Comparison of ENCODE assay signal across 8 cellular contexts in the genomic region with DNA sequence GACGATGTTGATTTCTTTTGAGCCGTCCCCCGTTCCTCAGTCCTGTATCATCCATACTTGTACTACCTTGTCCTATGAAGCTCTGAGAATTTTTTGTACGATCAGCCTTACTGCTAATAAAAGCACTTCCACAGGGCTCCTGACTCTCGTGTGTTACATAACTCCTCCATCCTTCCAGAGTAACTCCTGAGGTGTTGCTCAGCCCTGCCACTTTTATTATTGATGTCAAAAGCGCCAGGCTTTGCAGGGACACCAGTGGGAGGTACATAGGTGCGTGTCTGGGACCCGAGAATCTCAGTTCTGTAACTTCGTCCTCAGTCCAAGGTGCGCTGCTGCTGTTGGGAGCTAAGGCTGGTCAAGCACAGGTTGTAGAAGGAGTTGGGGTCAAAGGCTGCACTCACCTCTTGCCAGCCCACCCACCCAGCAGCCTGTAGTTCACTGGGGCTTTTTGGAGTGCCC. TPM values are rescaled to one million over a fixed set of nuclear protein-coding genes. Genes with fewer than 3 reads are reported as not detected.
DNase-seq lines count a peak whose midpoint lies in the region; ATAC-seq and TF ChIP-seq lines count a peak whose summit lies in the region.

No MANE protein-coding gene starts in this region.

- H3K36me3 Mint-ChIP-seq in activated naive CD4-positive, alpha-beta T cell treated with anti-CD3 and anti-CD28 coated beads, Interleukin-2, amount 10 ng/mL, durations not matched to agents 7 days and 5 days, result peaks cover 51% of the 10 kb centered on the region
- H3K36me3 Mint-ChIP-seq in activated naive CD8-positive, alpha-beta T cell treated with anti-CD3 and anti-CD28 coated beads, Interleukin-2, amount 50 U/mL, for 24 hours (ENCODE audit: low read depth), result peaks cover 46% of the 10 kb centered on the region

- intact Hi-C loops in left lung (cut with DNase I), result no loop called here

- WGBS in tibial nerve, 2 donors, result 62 to 76% methylated on average over 10 of the region's 10 CpGs

- H3K27me3 Mint-ChIP-seq in activated naive CD4-positive, alpha-beta T cell treated with anti-CD3 and anti-CD28 coated beads, Interleukin-2, amount 10 ng/mL, durations not matched to agents 7 days and 5 days, result peaks cover 40% of the 10 kb centered on the region
- peaks cover 24% of the 10 kb centered on the region for H3K27me3 Mint-ChIP-seq in activated naive CD8-positive, alpha-beta T cell treated with anti-CD3 and anti-CD28 coated beads, Interleukin-2, amount 50 U/mL, for 24 hours

- H3K27ac ChIP-seq in left lung, result peak overlapping the region in 1 of 2 donors; percentile 88
- H3K27ac ChIP-seq in tibial nerve, result peak overlapping the region in 2 of 4 donors; percentile 84 to 93

- no peak for TF ChIP-seq POLR2A in tibial nerve (IDR thresholded peaks at IDR 0.05)

- peaks cover 57% of the 10 kb centered on the region for H3K4me1 Mint-ChIP-seq in activated naive CD4-positive, alpha-beta T cell treated with anti-CD3 and anti-CD28 coated beads, Interleukin-2, amount 10 ng/mL, durations not matched to agents 7 days and 5 days
- H3K4me1 Mint-ChIP-seq in activated naive CD8-positive, alpha-beta T cell treated with anti-CD3 and anti-CD28 coated beads, Interleukin-2, amount 50 U/mL, for 24 hours, result peaks cover 54% of the 10 kb centered on the region

- H3K4me3 ChIP-seq in left lung (peak overlapping the region; percentile 67 to 90), tibial nerve (peak overlapping the region; percentile 65 to 93 (median 81))

- TF ChIP-seq CTCF in left lung (IDR thresholded peaks at IDR 0.05), result no peak
- TF ChIP-seq CTCF in tibial nerve (IDR thresholded peaks at IDR 0.05), result no peak

- TF ChIP-seq EP300 in tibial nerve (IDR thresholded peaks at IDR 0.05), result no peak

- H3K9me3 ChIP-seq in left lung, result no peaks in the 10 kb centered on the region
- no peaks in the 10 kb centered on the region for H3K9me3 ChIP-seq in tibial nerve

- no peak for DNase-seq in activated naive CD4-positive, alpha-beta T cell treated with anti-CD3 and anti-CD28 coated beads, Interleukin-2, amount 10 ng/mL, durations not matched to agents 7 days and 5 days
- DNase-seq in activated naive CD4-positive, alpha-beta T cell (lab: John Stamatoyannopoulos, UW), result no peak
- no peak for DNase-seq in activated naive CD8-positive, alpha-beta T cell treated with anti-CD3 and anti-CD28 coated beads, Interleukin-2, amount 50 U/mL, for 24 hours
- DNase-seq in left lung (peak in 1 of 2 donors; percentile 32), tibial nerve (ENCODE audit: low spot score in 2 of 2) (no peak), GOT3 (lab: John Stamatoyannopoulos, UW) (no peak)
- DNase-seq in stimulated activated CD4-positive, alpha-beta T cell treated with anti-CD3 and anti-CD28 coated beads, Interleukin-4, amount 100 ng/mL, for 24 hours, result no peak
- DNase-seq in stimulated activated CD4-positive, alpha-beta T cell treated with anti-CD3 and anti-CD28 coated beads, Interleukin-12 subunit alpha, Interleukin-12 subunit beta, amount 100 ng/mL, for 4 hours, result no peak

- H3K4me1 ChIP-seq in left lung, result peaks cover 25 to 42% of the 10 kb centered on the region in 2 donors
- H3K4me1 ChIP-seq in tibial nerve, result peaks cover 0 to 43% (median 20%) of the 10 kb centered on the region in 4 donors

- peaks cover 0 to 36% of the 10 kb centered on the region in 2 donors for H3K27me3 ChIP-seq in left lung
- peaks cover 0 to 6% of the 10 kb centered on the region in 2 donors for H3K27me3 ChIP-seq in tibial nerve

- H3K27ac Mint-ChIP-seq in activated naive CD4-positive, alpha-beta T cell treated with anti-CD3 and anti-CD28 coated beads, Interleukin-2, amount 10 ng/mL, durations not matched to agents 7 days and 5 days, result peak overlapping the region; percentile 96
- H3K27ac Mint-ChIP-seq in activated naive CD8-positive, alpha-beta T cell treated with anti-CD3 and anti-CD28 coated beads, Interleukin-2, amount 50 U/mL, for 24 hours, result peak overlapping the region; percentile 89

- H3K36me3 ChIP-seq in left lung, result peaks cover 4 to 52% of the 10 kb centered on the region in 2 donors
- peaks cover 0 to 50% (median 33%) of the 10 kb centered on the region in 3 donors for H3K36me3 ChIP-seq in tibial nerve

- no peak for ATAC-seq in activated naive CD8-positive, alpha-beta T cell treated with anti-CD3 and anti-CD28 coated beads, Interleukin-2, amount 50 U/mL, for 24 hours
- ATAC-seq in left lung, result no peak

- peak overlapping the region; percentile 76 for H3K4me3 Mint-ChIP-seq in activated naive CD4-positive, alpha-beta T cell treated with anti-CD3 and anti-CD28 coated beads, Interleukin-2, amount 10 ng/mL, durations not matched to agents 7 days and 5 days
- H3K4me3 Mint-ChIP-seq in activated naive CD8-positive, alpha-beta T cell treated with anti-CD3 and anti-CD28 coated beads, Interleukin-2, amount 50 U/mL, for 24 hours, result peak overlapping the region; percentile 82

- no peaks in the 10 kb centered on the region for H3K9me3 Mint-ChIP-seq in activated naive CD4-positive, alpha-beta T cell treated with anti-CD3 and anti-CD28 coated beads, Interleukin-2, amount 10 ng/mL, durations not matched to agents 7 days and 5 days
- no peaks in the 10 kb centered on the region for H3K9me3 Mint-ChIP-seq in activated naive CD8-positive, alpha-beta T cell treated with anti-CD3 and anti-CD28 coated beads, Interleukin-2, amount 50 U/mL, for 24 hours

- CTCF ChIA-PET in activated naive CD4-positive, alpha-beta T cell treated with anti-CD3 and anti-CD28 coated beads, Interleukin-2, amount 10 ng/mL, durations not matched to agents 7 days and 5 days (lab: Charles Lee), result no interaction called here

RNA-seq across cellular contexts. Expression of a gene that starts 1.0 kb away (rescaled TPM):
- 1 to 10 TPM; 1.8 to 4.4 TPM for total RNA-seq in left lung
- 10 to 100 TPM in 1 of 4 donors, 1 to 10 TPM in 3; 2.8 to 13.3 (median 5.0) TPM for total RNA-seq in tibial nerve

RNA-seq across cellular contexts. Expression of a gene that starts 7.1 kb away (rescaled TPM):
- total RNA-seq in left lung (1 to 10 TPM; 2.4 to 3.3 TPM), tibial nerve (1 to 10 TPM in 1 of 4 donors, not detected in 3; 3.0 TPM)

RNA-seq across cellular contexts. Expression of a gene that starts 13.7 kb away (rescaled TPM):
- total RNA-seq in left lung (100 to 1,000 TPM in 1 of 2 donors, 10 to 100 TPM in 1; 91.4 to 119 TPM), tibial nerve (100 to 1,000 TPM in 1 of 4 donors, 10 to 100 TPM in 3; 72.6 to 124 (median 88.6) TPM)

RNA-seq across cellular contexts. Expression of a gene that starts 21.4 kb away (rescaled TPM):
- total RNA-seq in left lung, result 10 to 100 TPM; 72.9 to 84.9 TPM
- total RNA-seq in tibial nerve, result 100 to 1,000 TPM in 1 of 4 donors, 10 to 100 TPM in 3; 63.9 to 119 (median 80.8) TPM

RNA-seq across cellular contexts. Expression of a gene that starts 36.0 kb away (rescaled TPM):
- total RNA-seq in left lung, result 10 to 100 TPM; 35.7 to 49.9 TPM
- total RNA-seq in tibial nerve, result 10 to 100 TPM; 11.8 to 36.8 (median 32.1) TPM
